28 cellular contexts compared by ENCODE assay signal in the genomic region with DNA sequence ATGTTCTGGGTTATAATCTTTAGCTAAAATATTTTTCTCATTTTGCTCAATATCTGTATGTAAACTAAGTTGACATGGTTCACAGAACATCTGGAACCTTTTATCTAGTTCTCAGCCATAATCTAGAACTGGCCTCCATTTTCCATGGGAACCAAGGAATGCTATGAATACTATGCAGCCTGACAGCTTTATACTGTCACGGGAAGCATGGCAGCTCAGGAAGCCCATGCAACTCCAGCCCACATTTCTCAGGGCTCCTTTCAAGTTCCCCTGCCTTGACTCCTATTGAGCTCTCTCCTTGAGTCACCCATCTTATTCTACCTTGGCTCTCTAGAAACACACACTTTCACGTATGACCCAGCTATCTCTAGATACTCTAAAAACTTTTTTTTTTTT.
"Had no signal": no experiment of that assay in that cellular context is flagged by ENCODE, and none has a peak within 500 bp of the region (broad histone marks: within the 10 kb centered on the region; RNA-seq: fewer than 3 reads in every experiment).

No MANE protein-coding gene starts in this region.

- FAIRE-seq: astrocyte had no signal

- H3K27ac ChIP-seq: RWPE1 had no signal

- H3K36me3 Mint-ChIP-seq: activated CD8-positive, alpha-beta memory T cell treated with anti-CD3 and anti-CD28 coated beads, Interleukin-2, amount 10 ng/mL, durations not matched to agents 7 days and 5 days; activated naive CD8-positive, alpha-beta T cell; brain; WTC11 had no signal

- ATAC-seq: activated CD8-positive, alpha-beta memory T cell treated with anti-CD3 and anti-CD28 coated beads, Interleukin-2, amount 10 ng/mL, durations not matched to agents 7 days and 5 days; activated CD8-positive, alpha-beta T cell treated with anti-CD3 and anti-CD28 coated beads, Interleukin-2, amount 10 ng/mL, durations not matched to agents 7 days and 5 days; Panc1; T-helper 17 cell; WTC11 had no signal

- DNase-seq: activated CD4-positive, alpha-beta T cell treated with anti-CD3 and anti-CD28 coated beads for 48 hours; activated CD4-positive, alpha-beta T cell treated with anti-CD3 and anti-CD28 coated beads, Interleukin-2, amount 50 U/mL, for 4 hours; activated CD4-positive, CD25-positive, alpha-beta regulatory T cell treated with anti-CD3 and anti-CD28 coated beads, Interleukin-2, amount 50 U/mL, for 72 hours; activated CD8-positive, alpha-beta memory T cell treated with anti-CD3 and anti-CD28 coated beads, Interleukin-2, amount 10 ng/mL, durations not matched to agents 7 days and 5 days; activated CD8-positive, alpha-beta T cell treated with anti-CD3 and anti-CD28 coated beads, Interleukin-2, amount 10 ng/mL, durations not matched to agents 7 days and 5 days; activated effector memory CD4-positive, alpha-beta T cell treated with Interleukin-2 at 50 U/mL for 16 hours; activated naive CD4-positive, alpha-beta T cell treated with Interleukin-2 at 50 U/mL for 16 hours; activated T-cell treated with anti-CD3 and anti-CD28 coated beads, Interleukin-2, amount 50 U/mL, for 24 hours; amygdala; Karpas-422; MM.1S; NCI-H1105; NCI-H1436; NCI-H1694 treated with DMSO at 0.1 percent for 48 hours; NCI-H2029 treated with DMSO at 0.1 percent for 48 hours; NCI-H510A treated with DMSO at 0.1 percent for 48 hours; NCI-H69; NK-92 treated with Interleukin-12 subunit alpha and Interleukin-12 subunit beta, amount 100 ng/mL, for 24 hours; SHP77 treated with DMSO at 0.1 percent for 48 hours; T-helper 17 cell; T-helper 9 cell had no signal

- H3K27me3 Mint-ChIP-seq: activated CD8-positive, alpha-beta memory T cell treated with anti-CD3 and anti-CD28 coated beads, Interleukin-2, amount 10 ng/mL, durations not matched to agents 7 days and 5 days; activated T-cell treated with anti-CD3 and anti-CD28 coated beads, Interleukin-2, amount 50 U/mL, for 24 hours; brain had no signal

- H3K4me1 Mint-ChIP-seq: activated CD8-positive, alpha-beta memory T cell treated with anti-CD3 and anti-CD28 coated beads, Interleukin-2, amount 10 ng/mL, durations not matched to agents 7 days and 5 days; T-helper 17 cell had no signal

- H3K4me3 Mint-ChIP-seq: activated CD8-positive, alpha-beta memory T cell treated with anti-CD3 and anti-CD28 coated beads, Interleukin-2, amount 10 ng/mL, durations not matched to agents 7 days and 5 days; activated CD8-positive, alpha-beta T cell treated with anti-CD3 and anti-CD28 coated beads, Interleukin-2, amount 10 ng/mL, durations not matched to agents 7 days and 5 days; activated naive CD8-positive, alpha-beta T cell; activated T-cell treated with anti-CD3 and anti-CD28 coated beads, Interleukin-2, amount 50 U/mL, for 24 hours; activated T-helper 1 cell treated with anti-CD3 and anti-CD28 coated beads, Interleukin-12 subunit alpha, Interleukin-12 subunit beta, Interleukin-2, Interleukin-4 antibody, amounts not matched to agents 30 ng/mL and 10 ng/mL and 1 ng/mL, durations not matched to agents 14 hours and 24 hours and 36 hours; brain; T-helper 17 cell; WTC11 had no signal

- H3K27ac Mint-ChIP-seq: activated CD8-positive, alpha-beta memory T cell treated with anti-CD3 and anti-CD28 coated beads, Interleukin-2, amount 10 ng/mL, durations not matched to agents 7 days and 5 days; activated CD8-positive, alpha-beta T cell treated with anti-CD3 and anti-CD28 coated beads, Interleukin-2, amount 10 ng/mL, durations not matched to agents 7 days and 5 days; activated naive CD8-positive, alpha-beta T cell; activated T-cell treated with anti-CD3 and anti-CD28 coated beads, Interleukin-2, amount 50 U/mL, for 24 hours; activated T-helper 1 cell treated with anti-CD3 and anti-CD28 coated beads, Interleukin-12 subunit alpha, Interleukin-12 subunit beta, Interleukin-2, Interleukin-4 antibody, amounts not matched to agents 30 ng/mL and 10 ng/mL and 1 ng/mL, durations not matched to agents 14 hours and 24 hours and 36 hours; T-helper 17 cell; WTC11 had no signal

- H3K9me3 Mint-ChIP-seq: activated T-cell treated with anti-CD3 and anti-CD28 coated beads, Interleukin-2, amount 50 U/mL, for 24 hours; activated T-helper 1 cell treated with anti-CD3 and anti-CD28 coated beads, Interleukin-12 subunit alpha, Interleukin-12 subunit beta, Interleukin-2, Interleukin-4 antibody, amounts not matched to agents 30 ng/mL and 10 ng/mL and 1 ng/mL, durations not matched to agents 14 hours and 24 hours and 36 hours had no signal
